In genomic region chr21:35164380-35164779, GRCh38 we compare ENCODE assay signal across 30 cellular contexts.
"Had no signal": no experiment of that assay in that cellular context is flagged by ENCODE, and none has a peak within 500 bp of the region (broad histone marks: within the 10 kb centered on the region; RNA-seq: fewer than 3 reads in every experiment).

No MANE protein-coding gene starts in this region.

- H3K27ac ChIP-seq: body of pancreas, brain microvascular endothelial cell, breast epithelium, VCaP had no signal

- H3K27me3 ChIP-seq: body of pancreas, brain microvascular endothelial cell, breast epithelium had no signal

- H3K4me1 ChIP-seq: body of pancreas, breast epithelium had no signal

- H3K9me3 ChIP-seq: body of pancreas, breast epithelium had no signal

- H3K36me3 ChIP-seq: brain microvascular endothelial cell, breast epithelium had no signal

- H3K4me3 ChIP-seq: body of pancreas, breast epithelium had no signal

- DNase-seq: activated CD4-positive, alpha-beta memory T cell treated with anti-CD3 and anti-CD28 coated beads, Interleukin-2, amount 10 ng/mL, durations not matched to agents 7 days and 5 days; activated CD4-positive, alpha-beta T cell treated with anti-CD3 and anti-CD28 coated beads for 1 hour; activated CD4-positive, alpha-beta T cell treated with anti-CD3 and anti-CD28 coated beads for 36 hours; activated CD4-positive, alpha-beta T cell treated with anti-CD3 and anti-CD28 coated beads for 48 hours; activated CD4-positive, alpha-beta T cell treated with anti-CD3 and anti-CD28 coated beads, Interleukin-2, amount 10 ng/mL, durations not matched to agents 7 days and 5 days; activated CD4-positive, alpha-beta T cell treated with anti-CD3 and anti-CD28 coated beads, Interleukin-2, amount 50 U/mL, for 48 hours; activated CD4-positive, CD25-positive, alpha-beta regulatory T cell; activated CD8-positive, alpha-beta memory T cell treated with anti-CD3 and anti-CD28 coated beads for 24 hours; activated CD8-positive, alpha-beta memory T cell treated with anti-CD3 and anti-CD28 coated beads, Interleukin-2, amount 10 ng/mL, durations not matched to agents 7 days and 5 days; activated CD8-positive, alpha-beta memory T cell treated with anti-CD3 and anti-CD28 coated beads, Interleukin-2, amount 50 U/mL, for 48 hours; activated CD8-positive, alpha-beta T cell treated with anti-CD3 and anti-CD28 coated beads, Interleukin-2, amount 10 ng/mL, durations not matched to agents 7 days and 5 days; activated effector memory CD4-positive, alpha-beta T cell treated with Interleukin-2 at 50 U/mL for 16 hours; activated gamma-delta T cell; activated naive CD4-positive, alpha-beta T cell treated with anti-CD3 and anti-CD28 coated beads, Interleukin-2, amount 10 ng/mL, durations not matched to agents 7 days and 5 days; activated naive CD4-positive, alpha-beta T cell treated with Interleukin-2 at 50 U/mL for 16 hours; activated naive CD8-positive, alpha-beta T cell treated with anti-CD3 and anti-CD28 coated beads, Interleukin-2, amount 10 ng/mL, durations not matched to agents 7 days and 5 days; activated naive CD8-positive, alpha-beta T cell treated with anti-CD3 and anti-CD28 coated beads, Interleukin-2, amount 50 U/mL, for 24 hours; activated T-cell treated with anti-CD3 and anti-CD28 coated beads, Interleukin-2, amount 50 U/mL, for 24 hours; activated T-cell treated with anti-CD3 and anti-CD28 coated beads, Interleukin-2, amount 50 U/mL, for 48 hours; amniotic stem cell; aorta; body of pancreas; brain microvascular endothelial cell; central memory CD4-positive, alpha-beta T cell; T-helper 1 cell; T-helper 2 cell; T-helper 9 cell had no signal

- ATAC-seq: activated CD4-positive, alpha-beta T cell treated with anti-CD3 and anti-CD28 coated beads for 36 hours; activated CD4-positive, CD25-positive, alpha-beta regulatory T cell treated with anti-CD3 and anti-CD28 coated beads, Interleukin-2, amount 50 U/mL, for 24 hours; activated CD8-positive, alpha-beta memory T cell treated with anti-CD3 and anti-CD28 coated beads, Interleukin-2, amount 10 ng/mL, durations not matched to agents 7 days and 5 days; activated CD8-positive, alpha-beta T cell treated with anti-CD3 and anti-CD28 coated beads, Interleukin-2, amount 10 ng/mL, durations not matched to agents 7 days and 5 days; activated naive CD8-positive, alpha-beta T cell treated with anti-CD3 and anti-CD28 coated beads, Interleukin-2, amount 50 U/mL, for 24 hours; body of pancreas had no signal
